ENCODE assay signal across 16 cellular contexts in genomic region chr1:100734716-100735115, GRCh38. TPM values are rescaled to one million over a fixed set of nuclear protein-coding genes. Genes with fewer than 3 reads are reported as not detected.
DNase-seq lines count a peak whose midpoint lies in the region; ATAC-seq, FAIRE-seq and TF ChIP-seq lines count a peak whose summit lies in the region.
"Had no signal": no experiment of that assay in that cellular context is flagged by ENCODE, and none has a peak within 500 bp of the region (broad histone marks: within the 10 kb centered on the region; RNA-seq: fewer than 3 reads in every experiment).

No MANE protein-coding gene starts in this region.

- no peaks in the 10 kb centered on the region for H3K9me3 ChIP-seq in pancreas

- H3K27me3 ChIP-seq in pancreas = no peaks in the 10 kb centered on the region

- no peaks in the 10 kb centered on the region for H3K9me3 Mint-ChIP-seq in activated naive CD4-positive, alpha-beta T cell treated with anti-CD3 and anti-CD28 coated beads for 36 hours
- H3K9me3 Mint-ChIP-seq: CD8-positive, alpha-beta memory T cell; dendritic cell treated with granulocyte-macrophage colony-stimulating factor and Interleukin-4, amounts not matched to agents 40 ng/mL and 50 ng/mL, for 4 days had no signal

- intact Hi-C loops in pancreas (cut with DNase I) = no loop called here
- intact Hi-C loops in activated naive CD4-positive, alpha-beta T cell treated with anti-CD3 and anti-CD28 coated beads for 36 hours (cut with micrococcal nuclease) = no loop called here

- H3K4me1 Mint-ChIP-seq in activated naive CD4-positive, alpha-beta T cell treated with anti-CD3 and anti-CD28 coated beads for 36 hours (ENCODE audit: low read depth) = no peaks in the 10 kb centered on the region
- H3K4me1 Mint-ChIP-seq: CD8-positive, alpha-beta memory T cell had no signal

- H3K4me1 ChIP-seq in pancreas = peaks cover 0 to 6% (median 3%) of the 10 kb centered on the region in 3 donors

- no peak overlapping the region for H3K4me3 ChIP-seq in pancreas

- H3K27ac Mint-ChIP-seq in activated naive CD4-positive, alpha-beta T cell treated with anti-CD3 and anti-CD28 coated beads for 36 hours = no peak overlapping the region
- H3K27ac Mint-ChIP-seq: CD8-positive, alpha-beta memory T cell; dendritic cell treated with granulocyte-macrophage colony-stimulating factor and Interleukin-4, amounts not matched to agents 40 ng/mL and 50 ng/mL, for 4 days had no signal

- no peaks in the 10 kb centered on the region for H3K36me3 Mint-ChIP-seq in activated naive CD4-positive, alpha-beta T cell treated with anti-CD3 and anti-CD28 coated beads for 36 hours (ENCODE audit: low read depth)

- FAIRE-seq in RCC 7860 (lab: Jason Lieb, UNC) (peak; percentile 98), pancreas (lab: Jason Lieb, UNC) (peak; percentile 32)
- FAIRE-seq: GM19239 had no signal

- no peaks in the 10 kb centered on the region for H3K36me3 ChIP-seq in pancreas

- H3K4me3 Mint-ChIP-seq in activated naive CD4-positive, alpha-beta T cell treated with anti-CD3 and anti-CD28 coated beads for 36 hours = no peak overlapping the region
- H3K4me3 Mint-ChIP-seq: CD8-positive, alpha-beta memory T cell; dendritic cell treated with granulocyte-macrophage colony-stimulating factor and Interleukin-4, amounts not matched to agents 40 ng/mL and 50 ng/mL, for 4 days had no signal

- CTCF ChIA-PET in activated naive CD4-positive, alpha-beta T cell treated with anti-CD3 and anti-CD28 coated beads for 36 hours (lab: Charles Lee) = no interaction called here

- 8 to 11% methylated on average over 2 of the region's 2 CpGs for WGBS in pancreas, 2 donors

- peaks cover 5% of the 10 kb centered on the region for H3K27me3 Mint-ChIP-seq in activated naive CD4-positive, alpha-beta T cell treated with anti-CD3 and anti-CD28 coated beads for 36 hours (ENCODE audit: low read depth)
- H3K27me3 Mint-ChIP-seq: dendritic cell treated with granulocyte-macrophage colony-stimulating factor and Interleukin-4, amounts not matched to agents 40 ng/mL and 50 ng/mL, for 4 days had no signal

- peak overlapping the region in 2 of 4 donors; percentile 26 to 34 for H3K27ac ChIP-seq in pancreas

- ATAC-seq in pancreas (peak in 3 of 4 donors; percentile 40 to 70 (median 67)), GM19328 (IDR thresholded peaks at IDR 0.05; ENCODE audit: unreplicated experiment) (no peak), GM21576 (IDR thresholded peaks at IDR 0.05; ENCODE audit: unreplicated experiment) (no peak)
- ATAC-seq: HCT116 had no signal

- no peak for TF ChIP-seq CTCF in pancreas (IDR thresholded peaks at IDR 0.05)

- peak; percentile 48 for DNase-seq in AG20443 (ENCODE audit: low spot score)
- peak; percentile 87 for DNase-seq in RCC 7860 (ENCODE audit: low spot score)
- peak; percentile 88 for DNase-seq in fibroblast of gingiva (ENCODE audit: low read depth)
- DNase-seq in pancreas = no peak
- DNase-seq in activated naive CD4-positive, alpha-beta T cell treated with anti-CD3 and anti-CD28 coated beads for 36 hours = no peak
- no peak for DNase-seq in SHP77 (lab: John Stamatoyannopoulos, UW)
- DNase-seq: activated CD4-positive, alpha-beta T cell treated with anti-CD3 and anti-CD28 coated beads for 4 hours; activated effector memory CD4-positive, alpha-beta T cell treated with anti-CD3 and anti-CD28 coated beads, Interleukin-2, amount 50 U/mL, for 16 hours; CD8-positive, alpha-beta memory T cell; Right ventricle myocardium superior; stimulated activated CD4-positive, alpha-beta T cell treated with anti-CD3 and anti-CD28 coated beads, Interleukin-4, amount 100 ng/mL, for 24 hours had no signal

RNA-seq across cellular contexts. Expression of gene VCAM1, which starts 15.2 kb away (rescaled TPM):
- total RNA-seq in pancreas = 10 to 100 TPM in 4 of 6 donors, 1 to 10 TPM in 2; 4.3 to 98.5 (median 15.2) TPM
- polyA plus RNA-seq in pancreas = 10 to 100 TPM in 1 of 2 donors, 1 to 10 TPM in 1; 8.4 to 10.3 TPM
- not detected for total RNA-seq in activated naive CD4-positive, alpha-beta T cell treated with anti-CD3 and anti-CD28 coated beads for 36 hours

Comparison
In these comparisons a context has a peak if more than half of its experiments do, and no peak if none do; other contexts are left out.
1. DNase-seq: peak in AG20443 (single experiment), RCC 7860 (single experiment) and fibroblast of gingiva (single experiment); none in pancreas (0 of 6), activated naive CD4-positive, alpha-beta T cell treated with anti-CD3 and anti-CD28 coated beads for 36 hours (single experiment) and SHP77 (0 of 2).
2. ATAC-seq: peak in pancreas (3 of 4); none in GM19328 (single experiment) and GM21576 (single experiment).
3. RNA of gene VCAM1, which starts 15.2 kb away (total RNA-seq): 4.3 to 98.5 TPM in pancreas; not detected in activated naive CD4-positive, alpha-beta T cell treated with anti-CD3 and anti-CD28 coated beads for 36 hours; every median in the first group is over 4 times any median in the second.